In genomic region chr20:34070079-34070439, GRCh38 we compare ENCODE assay signal across 1 cellular context.
A peak's percentile ranks its signal among the peaks of the same experiment; 100 is the strongest.
TF ChIP-seq lines count a peak whose summit lies in the region.

No MANE protein-coding gene starts in this region.

TF ChIP-seq in HepG2, 621 proteins besides CTCF, POLR2A, EP300 and RAD21 (continued from another document):
- TF ChIP-seq, protein P1, sequence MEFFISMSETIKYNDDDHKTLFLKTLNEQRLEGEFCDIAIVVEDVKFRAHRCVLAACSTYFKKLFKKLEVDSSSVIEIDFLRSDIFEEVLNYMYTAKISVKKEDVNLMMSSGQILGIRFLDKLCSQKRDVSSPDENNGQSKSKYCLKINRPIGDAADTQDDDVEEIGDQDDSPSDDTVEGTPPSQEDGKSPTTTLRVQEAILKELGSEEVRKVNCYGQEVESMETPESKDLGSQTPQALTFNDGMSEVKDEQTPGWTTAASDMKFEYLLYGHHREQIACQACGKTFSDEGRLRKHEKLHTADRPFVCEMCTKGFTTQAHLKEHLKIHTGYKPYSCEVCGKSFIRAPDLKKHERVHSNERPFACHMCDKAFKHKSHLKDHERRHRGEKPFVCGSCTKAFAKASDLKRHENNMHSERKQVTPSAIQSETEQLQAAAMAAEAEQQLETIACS (CRISPR knock-in tag; IDR thresholded peaks at IDR 0.05) = 0 out of 2 replicates have a peak, but pooled peaks have one; percentile 21
- TF ChIP-seq ZFY (CRISPR knock-in tag; IDR thresholded peaks at IDR 0.05) = 0 out of 2 replicates have a peak, but pooled peaks have one; percentile 12
- 0 out of 2 replicates have a peak, but pooled peaks have one; percentile 2 for TF ChIP-seq NCOA2 (CRISPR knock-in tag; IDR thresholded peaks at IDR 0.05)
- peak; percentile 8 for TF ChIP-seq ASH2L (IDR thresholded peaks at IDR 0.05; ENCODE audit: insufficient read length, low read depth, low read length)
- 0 out of 2 replicates have a peak, but pooled peaks have one; percentile 38 for TF ChIP-seq ZNF816 (CRISPR knock-in tag; IDR thresholded peaks at IDR 0.05; ENCODE audit: borderline replicate concordance)
- TF ChIP-seq ISL2 (CRISPR knock-in tag; IDR thresholded peaks at IDR 0.05) = no peak; the same call in 1 of the 2 replicates
- 0 out of 2 replicates have a peak, but pooled peaks have one; percentile 9 for TF ChIP-seq ZNF263 (CRISPR knock-in tag; IDR thresholded peaks at IDR 0.05)
- 0 out of 2 replicates have a peak, but pooled peaks have one; percentile 1 for TF ChIP-seq ATF1 (CRISPR knock-in tag; IDR thresholded peaks at IDR 0.05)
- TF ChIP-seq FOSL2 (CRISPR knock-in tag; IDR thresholded peaks at IDR 0.05) = 0 out of 2 replicates have a peak, but pooled peaks have one; percentile 0
- TF ChIP-seq KLF6 (CRISPR knock-in tag; IDR thresholded peaks at IDR 0.05) = 0 out of 2 replicates have a peak, but pooled peaks have one; percentile 9
- TF ChIP-seq PATZ1 (CRISPR knock-in tag; IDR thresholded peaks at IDR 0.05) = 0 out of 2 replicates have a peak, but pooled peaks have one; percentile 4
- no peak for TF ChIP-seq ZNF766 (CRISPR knock-in tag; IDR thresholded peaks at IDR 0.05; ENCODE audit: borderline replicate concordance)
- 0 out of 2 replicates have a peak, but pooled peaks have one; percentile 10 for TF ChIP-seq TFDP1 (CRISPR knock-in tag; IDR thresholded peaks at IDR 0.05; ENCODE audit: borderline replicate concordance)
TF ChIP-seq in HepG2: peak in this region for 12.
